ENCODE assay signal across 1 cellular context in the genomic region with DNA sequence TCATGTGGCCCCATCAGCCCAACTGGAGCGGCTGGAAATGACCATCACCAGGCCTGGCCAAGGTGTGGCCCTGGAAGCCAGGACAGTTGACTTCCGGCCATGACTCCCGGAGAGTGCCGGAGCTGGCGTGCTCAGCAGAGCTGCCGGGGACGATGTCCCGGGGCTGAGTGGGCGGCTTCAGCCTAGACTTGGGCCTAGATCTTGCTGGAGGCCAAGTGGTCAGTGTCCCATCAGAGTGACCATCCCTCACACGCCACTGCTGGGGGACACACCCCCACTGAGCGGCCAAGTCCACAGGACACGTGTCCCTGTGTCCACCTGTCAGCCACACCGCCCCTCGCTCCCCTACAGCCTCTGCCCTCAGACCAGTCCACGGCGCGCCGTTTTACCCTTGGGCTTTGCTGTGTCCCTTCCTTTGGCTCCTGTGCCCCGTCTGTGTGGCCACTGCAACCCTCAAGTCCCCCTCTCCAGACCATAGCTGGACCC.
TF ChIP-seq lines count a peak whose summit lies in the region.

No MANE protein-coding gene starts in this region.

TF ChIP-seq in HepG2, 621 proteins besides CTCF, POLR2A, EP300 and RAD21 (continued from another document):
- TF ChIP-seq, protein P1, sequence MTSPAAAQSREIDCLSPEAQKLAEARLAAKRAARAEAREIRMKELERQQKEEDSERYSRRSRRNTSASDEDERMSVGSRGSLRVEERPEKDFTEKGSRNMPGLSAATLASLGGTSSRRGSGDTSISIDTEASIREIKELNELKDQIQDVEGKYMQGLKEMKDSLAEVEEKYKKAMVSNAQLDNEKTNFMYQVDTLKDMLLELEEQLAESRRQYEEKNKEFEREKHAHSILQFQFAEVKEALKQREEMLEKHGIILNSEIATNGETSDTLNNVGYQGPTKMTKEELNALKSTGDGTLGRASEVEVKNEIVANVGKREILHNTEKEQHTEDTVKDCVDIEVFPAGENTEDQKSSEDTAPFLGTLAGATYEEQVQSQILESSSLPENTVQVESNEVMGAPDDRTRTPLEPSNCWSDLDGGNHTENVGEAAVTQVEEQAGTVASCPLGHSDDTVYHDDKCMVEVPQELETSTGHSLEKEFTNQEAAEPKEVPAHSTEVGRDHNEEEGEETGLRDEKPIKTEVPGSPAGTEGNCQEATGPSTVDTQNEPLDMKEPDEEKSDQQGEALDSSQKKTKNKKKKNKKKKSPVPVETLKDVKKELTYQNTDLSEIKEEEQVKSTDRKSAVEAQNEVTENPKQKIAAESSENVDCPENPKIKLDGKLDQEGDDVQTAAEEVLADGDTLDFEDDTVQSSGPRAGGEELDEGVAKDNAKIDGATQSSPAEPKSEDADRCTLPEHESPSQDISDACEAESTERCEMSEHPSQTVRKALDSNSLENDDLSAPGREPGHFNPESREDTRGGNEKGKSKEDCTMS (CRISPR knock-in tag; conservative IDR thresholded peaks at IDR 0.05), result no peak
- TF ChIP-seq REL (CRISPR knock-in tag; conservative IDR thresholded peaks at IDR 0.05) (no peak), NFIB (CRISPR knock-in tag; IDR thresholded peaks at IDR 0.05; ENCODE audit: borderline replicate concordance) (no peak), MAF1 (CRISPR knock-in tag; IDR thresholded peaks at IDR 0.05; ENCODE audit: borderline replicate concordance) (0 out of 2 replicates have a peak, but pooled peaks have one; percentile 23), AGO2 (optimal IDR thresholded peaks at IDR 0.05; ENCODE audit: low read depth, low read length) (peak; percentile 34), GABPA (IDR thresholded peaks at IDR 0.05; ENCODE audit: low read depth, low read length) (no peak), GABPA (CRISPR knock-in tag; IDR thresholded peaks at IDR 0.05; ENCODE audit: low read depth) (peak; percentile 50; the same call in 1 of the 2 replicates)
